In genomic region chr9:136442330-136442729, GRCh38 we compare ENCODE assay signal across 20 cellular contexts. TPM values are rescaled to one million over a fixed set of nuclear protein-coding genes. Genes with fewer than 3 reads are reported as not detected.
DNase-seq lines count a peak whose midpoint lies in the region; ATAC-seq and TF ChIP-seq lines count a peak whose summit lies in the region.
"Had no signal": no experiment of that assay in that cellular context is flagged by ENCODE, and none has a peak within 500 bp of the region (broad histone marks: within the 10 kb centered on the region; RNA-seq: fewer than 3 reads in every experiment).

No MANE protein-coding gene starts in this region.

- peak overlapping the region; percentile 14 for H3K27ac ChIP-seq in osteoblast (ENCODE audit: low read depth, low read length)

- H3K4me1 Mint-ChIP-seq in activated CD8-positive, alpha-beta memory T cell treated with anti-CD3 and anti-CD28 coated beads, Interleukin-2, amount 10 ng/mL, durations not matched to agents 7 days and 5 days = peaks cover 14% of the 10 kb centered on the region
- H3K4me1 Mint-ChIP-seq in central memory CD8-positive, alpha-beta T cell = peaks cover 14% of the 10 kb centered on the region

- CTCF ChIA-PET in activated CD8-positive, alpha-beta memory T cell treated with anti-CD3 and anti-CD28 coated beads, Interleukin-2, amount 10 ng/mL, durations not matched to agents 7 days and 5 days (lab: Charles Lee) = interaction anchor here (1.0 to 1.5 kb wide), 3 partner anchors 16 to 43 kb away, joined by 3 to 4 read pairs (median 3); no protein-coding TSS in a partner anchor

- no peak for ATAC-seq in activated CD8-positive, alpha-beta memory T cell treated with anti-CD3 and anti-CD28 coated beads, Interleukin-2, amount 10 ng/mL, durations not matched to agents 7 days and 5 days
- no peak for ATAC-seq in central memory CD8-positive, alpha-beta T cell (replicated peaks; ENCODE audit: extremely low read depth, poor library complexity, severe bottlenecking)
- ATAC-seq: PC-3 had no signal

- H3K36me3 ChIP-seq in osteoblast (ENCODE audit: insufficient read depth, low read length) = peaks cover 75% of the 10 kb centered on the region

- H3K27me3 Mint-ChIP-seq in activated CD8-positive, alpha-beta memory T cell treated with anti-CD3 and anti-CD28 coated beads, Interleukin-2, amount 10 ng/mL, durations not matched to agents 7 days and 5 days = no peaks in the 10 kb centered on the region
- H3K27me3 Mint-ChIP-seq in central memory CD8-positive, alpha-beta T cell = no peaks in the 10 kb centered on the region

- no peak overlapping the region for H3K4me3 ChIP-seq in osteoblast (ENCODE audit: insufficient read depth, low read length)

- peaks cover 65% of the 10 kb centered on the region for H4K20me1 ChIP-seq in osteoblast (ENCODE audit: insufficient read depth, low read length)

- TF ChIP-seq CTCF in osteoblast (IDR thresholded peaks at IDR 0.05; ENCODE audit: extremely low read depth, low read depth, low read length) = no peak

- no peak overlapping the region for H3K4me2 ChIP-seq in osteoblast (ENCODE audit: insufficient read depth, low read length)

- no peaks in the 10 kb centered on the region for H3K9me3 ChIP-seq in osteoblast (ENCODE audit: low read depth, low read length)

- no peaks in the 10 kb centered on the region for H3K27me3 ChIP-seq in osteoblast (ENCODE audit: insufficient read depth, low read length)

- H3K79me2 ChIP-seq in osteoblast (ENCODE audit: insufficient read depth, low read length) = peaks cover 22% of the 10 kb centered on the region

- H3K4me1 ChIP-seq in osteoblast (ENCODE audit: insufficient read depth, low read length) = peaks cover 23% of the 10 kb centered on the region

- peaks cover 26% of the 10 kb centered on the region for H3K36me3 Mint-ChIP-seq in activated CD8-positive, alpha-beta memory T cell treated with anti-CD3 and anti-CD28 coated beads, Interleukin-2, amount 10 ng/mL, durations not matched to agents 7 days and 5 days
- H3K36me3 Mint-ChIP-seq in central memory CD8-positive, alpha-beta T cell (ENCODE audit: insufficient read depth) = peaks cover 44% of the 10 kb centered on the region

- peak overlapping the region; percentile 57 for H3K27ac Mint-ChIP-seq in activated CD8-positive, alpha-beta memory T cell treated with anti-CD3 and anti-CD28 coated beads, Interleukin-2, amount 10 ng/mL, durations not matched to agents 7 days and 5 days
- H3K27ac Mint-ChIP-seq in central memory CD8-positive, alpha-beta T cell (ENCODE audit: low read depth) = peak overlapping the region; percentile 35
- H3K27ac Mint-ChIP-seq: H9 had no signal

- no peaks in the 10 kb centered on the region for H3K9me3 Mint-ChIP-seq in activated CD8-positive, alpha-beta memory T cell treated with anti-CD3 and anti-CD28 coated beads, Interleukin-2, amount 10 ng/mL, durations not matched to agents 7 days and 5 days (ENCODE audit: low read depth)
- H3K9me3 Mint-ChIP-seq in central memory CD8-positive, alpha-beta T cell = no peaks in the 10 kb centered on the region
- H3K9me3 Mint-ChIP-seq: H9 had no signal

- DNase-seq in activated CD8-positive, alpha-beta memory T cell treated with anti-CD3 and anti-CD28 coated beads, Interleukin-2, amount 10 ng/mL, durations not matched to agents 7 days and 5 days = no peak
- no peak for DNase-seq in activated CD8-positive, alpha-beta memory T cell treated with anti-CD3 and anti-CD28 coated beads, Interleukin-2, amount 50 U/mL, for 4 hours
- no peak for DNase-seq in central memory CD8-positive, alpha-beta T cell (ENCODE audit: low spot score in 2 of 2)
- DNase-seq in osteoblast (ENCODE audit: insufficient read length, low spot score, missing footprints) (no peak), NOMO-1 treated with DMSO at 0.1 percent for 48 hours (lab: John Stamatoyannopoulos, UW; ENCODE audit: unreplicated experiment) (no peak), OCI-M1 (lab: John Stamatoyannopoulos, UW) (no peak)
- DNase-seq: 8988T; CD4-positive, CD25-positive, alpha-beta regulatory T cell; COR-L47; DMS153; GDM1; H9; NCI-H1417 treated with DMSO at 0.1 percent for 48 hours; NCI-H187 treated with DMSO at 0.1 percent for 48 hours; NCI-H2227 treated with DMSO at 0.1 percent for 48 hours; NCI-H510A treated with DMSO at 0.1 percent for 48 hours; NCI-H774; PC-3; RPMI8226; SIG-M5 had no signal

- no peak overlapping the region for H2AFZ ChIP-seq in osteoblast (ENCODE audit: low read length)

- H3K4me3 Mint-ChIP-seq in activated CD8-positive, alpha-beta memory T cell treated with anti-CD3 and anti-CD28 coated beads, Interleukin-2, amount 10 ng/mL, durations not matched to agents 7 days and 5 days = no peak overlapping the region
- H3K4me3 Mint-ChIP-seq in central memory CD8-positive, alpha-beta T cell = no peak overlapping the region
- H3K4me3 Mint-ChIP-seq: H9 had no signal

RNA-seq across cellular contexts. Expression of gene INPP5E, which starts 2.7 kb away (rescaled TPM):
- total RNA-seq in activated CD8-positive, alpha-beta memory T cell treated with anti-CD3 and anti-CD28 coated beads, Interleukin-2, amount 10 ng/mL, durations not matched to agents 7 days and 5 days = 10 to 100 TPM; 20.0 to 21.4 TPM
- 7.4 and 8.3 TPM in 2 replicates for total RNA-seq in osteoblast

RNA-seq across cellular contexts. Expression of gene PMPCA, which starts 31.9 kb away (rescaled TPM):
- total RNA-seq in activated CD8-positive, alpha-beta memory T cell treated with anti-CD3 and anti-CD28 coated beads, Interleukin-2, amount 10 ng/mL, durations not matched to agents 7 days and 5 days = 10 to 100 TPM; 64.0 to 76.5 TPM
- total RNA-seq in osteoblast = 36.8 and 39.1 TPM in 2 replicates

RNA-seq across cellular contexts. Expression of gene ENTR1, which starts 31.9 kb away (rescaled TPM):
- 10 to 100 TPM; 47.4 to 54.2 TPM for total RNA-seq in activated CD8-positive, alpha-beta memory T cell treated with anti-CD3 and anti-CD28 coated beads, Interleukin-2, amount 10 ng/mL, durations not matched to agents 7 days and 5 days
- total RNA-seq in osteoblast = 37.4 and 40.2 TPM in 2 replicates

RNA-seq across cellular contexts. Expression of gene SEC16A, which starts 40.5 kb away (rescaled TPM):
- 10 to 100 TPM; 88.0 to 96.7 TPM for total RNA-seq in activated CD8-positive, alpha-beta memory T cell treated with anti-CD3 and anti-CD28 coated beads, Interleukin-2, amount 10 ng/mL, durations not matched to agents 7 days and 5 days
- total RNA-seq in osteoblast = 36.8 and 38.4 TPM in 2 replicates

RNA-seq across cellular contexts. Expression of gene SNAPC4, which starts 42.4 kb away (rescaled TPM):
- 10 to 100 TPM; 12.4 to 17.0 TPM for total RNA-seq in activated CD8-positive, alpha-beta memory T cell treated with anti-CD3 and anti-CD28 coated beads, Interleukin-2, amount 10 ng/mL, durations not matched to agents 7 days and 5 days
- total RNA-seq in osteoblast = 8.0 and 9.0 TPM in 2 replicates
